In the genomic region with DNA sequence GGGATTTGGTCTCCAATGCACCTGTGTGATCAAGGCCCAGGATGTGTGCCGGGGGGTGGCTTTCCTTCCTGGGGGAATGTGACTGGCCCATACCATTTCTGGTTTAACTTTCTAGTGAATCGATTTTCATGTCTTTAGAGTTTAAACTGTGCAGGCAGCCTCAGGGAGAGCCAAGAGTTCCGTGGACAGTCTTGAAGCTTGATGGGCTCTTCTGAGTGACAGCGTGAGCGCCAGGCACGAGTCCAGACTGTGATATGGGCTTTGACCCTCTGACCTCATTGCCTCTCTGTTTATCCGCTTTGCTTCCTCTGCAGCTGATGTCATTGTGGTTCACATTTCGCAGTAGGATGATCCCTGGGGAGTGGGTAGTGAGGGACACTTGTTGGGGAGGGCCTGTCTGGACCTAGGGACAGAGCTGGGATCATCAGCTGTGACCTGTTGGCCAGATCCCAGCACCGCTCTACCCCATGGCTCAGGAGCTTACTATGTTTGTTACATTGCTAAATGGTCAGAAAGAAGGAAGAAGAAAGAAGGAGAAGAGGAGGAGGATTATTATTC, we compare ENCODE assay signal across 16 cellular contexts.
DNase-seq lines count a peak whose midpoint lies in the region; ATAC-seq and TF ChIP-seq lines count a peak whose summit lies in the region.
"Had no signal": no experiment of that assay in that cellular context is flagged by ENCODE, and none has a peak within 500 bp of the region (broad histone marks: within the 10 kb centered on the region; RNA-seq: fewer than 3 reads in every experiment).

No MANE protein-coding gene starts in this region.

- ATAC-seq in stimulated activated naive CD8-positive, alpha-beta T cell treated with anti-CD3 and anti-CD28 coated beads, Interleukin-15, Interleukin-2, amounts not matched to agents 100 U/mL and 50 U/mL, for 24 hours: no peak
- ATAC-seq in HG02798 (IDR thresholded peaks at IDR 0.05; ENCODE audit: poor library complexity, unreplicated experiment): no peak
- ATAC-seq: left lung had no signal

- H3K9me3 ChIP-seq in esophagus squamous epithelium: no peaks in the 10 kb centered on the region
- H3K9me3 ChIP-seq: left lung, ovary had no signal

- WGBS in esophagus squamous epithelium, 2 donors: 64 to 65% methylated on average over 9 of the region's 9 CpGs

- H3K4me1 ChIP-seq in esophagus squamous epithelium: peaks cover 0 to 15% (median 0%) of the 10 kb centered on the region in 3 donors

- no peak overlapping the region for H3K4me3 ChIP-seq in esophagus squamous epithelium
- H3K4me3 ChIP-seq: left lung, ovary, skin epidermis had no signal

- H3K27me3 ChIP-seq in esophagus squamous epithelium: peaks cover 0 to 36% (median 0%) of the 10 kb centered on the region in 4 donors
- H3K27me3 ChIP-seq: ovary had no signal

- H3K36me3 ChIP-seq in esophagus squamous epithelium: no peaks in the 10 kb centered on the region
- H3K36me3 ChIP-seq: left lung, ovary had no signal

- TF ChIP-seq POLR2A in esophagus squamous epithelium (IDR thresholded peaks at IDR 0.05): no peak

- H3K27ac ChIP-seq in esophagus squamous epithelium: peak overlapping the region in 3 of 4 donors; percentile 31 to 70 (median 31)
- H3K27ac ChIP-seq: left lung, ovary had no signal

- DNase-seq in NCI-H2029 (lab: John Stamatoyannopoulos, UW) (peak; percentile 29), NCI-H2029 treated with DMSO at 0.1 percent for 48 hours (lab: John Stamatoyannopoulos, UW) (no peak), OCI-M1 (lab: John Stamatoyannopoulos, UW) (peak; percentile 18), esophagus squamous epithelium (lab: John Stamatoyannopoulos, UW) (no peak), pulmonary artery endothelial cell (ENCODE audit: low read depth, low spot score) (peak; percentile 17), germinal center (ENCODE audit: low spot score) (no peak)
- DNase-seq in stimulated activated naive CD8-positive, alpha-beta T cell treated with anti-CD3 and anti-CD28 coated beads, Interleukin-15, Interleukin-2, amounts not matched to agents 100 U/mL and 50 U/mL, for 24 hours: no peak
- DNase-seq: H9; Karpas-422; left lung; NCI-H1436; NCI-H2227 treated with DMSO at 0.1 percent for 48 hours; ovary; stimulated activated CD4-positive, alpha-beta T cell treated with anti-CD3 and anti-CD28 coated beads, Interleukin-4, amount 100 ng/mL, for 1 hour had no signal

- intact Hi-C loops in esophagus squamous epithelium (cut with DNase I): no loop called here

- no peak for TF ChIP-seq CTCF in esophagus squamous epithelium (IDR thresholded peaks at IDR 0.05)

Comparison
In these comparisons a context has a peak if more than half of its experiments do, and no peak if none do; other contexts are left out.
1. DNase-seq: peak in NCI-H2029 (single experiment), OCI-M1 (single experiment) and pulmonary artery endothelial cell (single experiment); none in NCI-H2029 treated with DMSO at 0.1 percent for 48 hours (single experiment), esophagus squamous epithelium (single experiment), germinal center (single experiment) and stimulated activated naive CD8-positive, alpha-beta T cell treated with anti-CD3 and anti-CD28 coated beads, Interleukin-15, Interleukin-2, amounts not matched to agents 100 U/mL and 50 U/mL, for 24 hours (single experiment).